6 cellular contexts compared by ENCODE assay signal in genomic region chr6:85961125-85961524, GRCh38.
"Had no signal": no experiment of that assay in that cellular context is flagged by ENCODE, and none has a peak within 500 bp of the region (broad histone marks: within the 10 kb centered on the region; RNA-seq: fewer than 3 reads in every experiment).

No MANE protein-coding gene starts in this region.

- ATAC-seq: HepG2, K562 had no signal

- H3K27ac ChIP-seq: HL-60 had no signal

- H3K4me3 ChIP-seq: K562 had no signal

- DNase-seq: IMR-90, KBM-7, KG1 had no signal
